ENCODE assay signal across 32 cellular contexts in the genomic region with DNA sequence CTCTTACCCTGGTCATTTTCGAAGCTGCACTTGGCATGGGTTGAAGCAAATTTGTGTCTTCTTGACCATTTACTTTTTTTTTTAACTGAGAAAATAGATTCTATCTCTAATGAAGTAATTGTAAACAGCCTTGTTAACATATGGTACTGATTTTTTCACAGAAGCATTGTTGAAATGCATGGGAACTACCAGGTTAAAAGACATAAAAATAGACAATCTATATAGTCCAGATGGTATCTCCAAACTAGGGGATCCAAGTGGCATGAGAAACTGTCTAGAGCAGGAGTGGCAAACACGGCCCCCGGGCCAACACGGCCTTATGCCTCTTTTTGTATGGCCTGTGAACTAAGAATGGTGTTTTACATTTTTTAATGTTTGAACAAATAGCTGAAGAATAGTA. TPM values are rescaled to one million over a fixed set of nuclear protein-coding genes. Genes with fewer than 3 reads are reported as not detected.
"Had no signal": no experiment of that assay in that cellular context is flagged by ENCODE, and none has a peak within 500 bp of the region (broad histone marks: within the 10 kb centered on the region; RNA-seq: fewer than 3 reads in every experiment).

No MANE protein-coding gene starts in this region.

- H3K9me3 Mint-ChIP-seq: activated CD4-positive, alpha-beta memory T cell treated with anti-CD3 and anti-CD28 coated beads for 36 hours; activated CD4-positive, alpha-beta T cell treated with anti-CD3 and anti-CD28 coated beads, Interleukin-2, amount 10 ng/mL, durations not matched to agents 24 days and 14 days; activated naive CD4-positive, alpha-beta T cell treated with anti-CD3 and anti-CD28 coated beads for 36 hours; activated naive CD4-positive, alpha-beta T cell treated with anti-CD3 and anti-CD28 coated beads, Interleukin-2, amount 50 U/mL, for 24 hours; activated naive CD8-positive, alpha-beta T cell treated with anti-CD3 and anti-CD28 coated beads for 36 hours; activated naive CD8-positive, alpha-beta T cell treated with anti-CD3 and anti-CD28 coated beads, Interleukin-2, amount 50 U/mL, for 24 hours; activated T-helper 1 cell treated with anti-CD3 and anti-CD28 coated beads, Interleukin-12 subunit alpha, Interleukin-12 subunit beta, Interleukin-2, Interleukin-4 antibody, amounts not matched to agents 30 ng/mL and 10 ng/mL and 1 ng/mL, durations not matched to agents 14 hours and 24 hours and 36 hours; activated T-helper 2 cell treated with anti-CD3 and anti-CD28 coated beads, Interferon-gamma antibody, Interleukin-2, Interleukin-4, amounts not matched to agents 10 μg/mL and 5 μg/mL and 100 μg/mL, durations not matched to agents 14 hours and 24 hours and 36 hours; brain had no signal

- H3K4me3 Mint-ChIP-seq: activated CD4-positive, alpha-beta memory T cell treated with anti-CD3 and anti-CD28 coated beads for 36 hours; activated CD4-positive, alpha-beta T cell treated with anti-CD3 and anti-CD28 coated beads for 36 hours; activated CD4-positive, alpha-beta T cell treated with anti-CD3 and anti-CD28 coated beads, Interleukin-2, amount 10 ng/mL, durations not matched to agents 24 days and 14 days; activated CD8-positive, alpha-beta memory T cell treated with anti-CD3 and anti-CD28 coated beads, Interleukin-2, amount 10 ng/mL, durations not matched to agents 7 days and 5 days; activated CD8-positive, alpha-beta T cell treated with anti-CD3 and anti-CD28 coated beads, Interleukin-2, amount 10 ng/mL, durations not matched to agents 7 days and 5 days; activated naive CD4-positive, alpha-beta T cell treated with anti-CD3 and anti-CD28 coated beads for 36 hours; activated naive CD4-positive, alpha-beta T cell treated with anti-CD3 and anti-CD28 coated beads, Interleukin-2, amount 50 U/mL, for 24 hours; activated naive CD8-positive, alpha-beta T cell treated with anti-CD3 and anti-CD28 coated beads for 36 hours; activated naive CD8-positive, alpha-beta T cell treated with anti-CD3 and anti-CD28 coated beads, Interleukin-2, amount 50 U/mL, for 24 hours; activated T-helper 1 cell treated with anti-CD3 and anti-CD28 coated beads, Interleukin-12 subunit alpha, Interleukin-12 subunit beta, Interleukin-2, Interleukin-4 antibody, amounts not matched to agents 30 ng/mL and 10 ng/mL and 1 ng/mL, durations not matched to agents 14 hours and 24 hours and 36 hours; brain had no signal

- H3K36me3 ChIP-seq: adrenal gland, ascending aorta, breast epithelium, gastrocnemius medialis, heart left ventricle had no signal

- H3K27ac Mint-ChIP-seq: activated CD4-positive, alpha-beta memory T cell treated with anti-CD3 and anti-CD28 coated beads for 36 hours; activated CD4-positive, alpha-beta T cell treated with anti-CD3 and anti-CD28 coated beads for 36 hours; activated CD4-positive, alpha-beta T cell treated with anti-CD3 and anti-CD28 coated beads, Interleukin-2, amount 10 ng/mL, durations not matched to agents 24 days and 14 days; activated CD8-positive, alpha-beta memory T cell treated with anti-CD3 and anti-CD28 coated beads, Interleukin-2, amount 10 ng/mL, durations not matched to agents 7 days and 5 days; activated CD8-positive, alpha-beta T cell treated with anti-CD3 and anti-CD28 coated beads, Interleukin-2, amount 10 ng/mL, durations not matched to agents 7 days and 5 days; activated naive CD4-positive, alpha-beta T cell treated with anti-CD3 and anti-CD28 coated beads for 36 hours; activated naive CD4-positive, alpha-beta T cell treated with anti-CD3 and anti-CD28 coated beads, Interleukin-2, amount 50 U/mL, for 24 hours; activated naive CD8-positive, alpha-beta T cell treated with anti-CD3 and anti-CD28 coated beads for 36 hours; activated naive CD8-positive, alpha-beta T cell treated with anti-CD3 and anti-CD28 coated beads, Interleukin-2, amount 50 U/mL, for 24 hours; activated T-helper 1 cell treated with anti-CD3 and anti-CD28 coated beads, Interleukin-12 subunit alpha, Interleukin-12 subunit beta, Interleukin-2, Interleukin-4 antibody, amounts not matched to agents 30 ng/mL and 10 ng/mL and 1 ng/mL, durations not matched to agents 14 hours and 24 hours and 36 hours; activated T-helper 2 cell treated with anti-CD3 and anti-CD28 coated beads, Interferon-gamma antibody, Interleukin-2, Interleukin-4, amounts not matched to agents 10 μg/mL and 5 μg/mL and 100 μg/mL, durations not matched to agents 14 hours and 24 hours and 36 hours had no signal

- H3K36me3 Mint-ChIP-seq: activated CD4-positive, alpha-beta memory T cell treated with anti-CD3 and anti-CD28 coated beads for 36 hours; activated CD8-positive, alpha-beta memory T cell treated with anti-CD3 and anti-CD28 coated beads, Interleukin-2, amount 10 ng/mL, durations not matched to agents 7 days and 5 days; activated naive CD4-positive, alpha-beta T cell treated with anti-CD3 and anti-CD28 coated beads, Interleukin-2, amount 50 U/mL, for 24 hours; activated naive CD8-positive, alpha-beta T cell treated with anti-CD3 and anti-CD28 coated beads for 36 hours; brain had no signal

- FAIRE-seq: colon had no signal

- H3K4me1 ChIP-seq: ascending aorta, breast epithelium, foreskin keratinocyte, gastrocnemius medialis, heart left ventricle had no signal

- H3K4me3 ChIP-seq: adrenal gland, ascending aorta, breast epithelium, gastrocnemius medialis, heart left ventricle had no signal

- H3K27ac ChIP-seq: ascending aorta, foreskin keratinocyte, gastrocnemius medialis, heart left ventricle had no signal

- ATAC-seq: activated CD4-positive, alpha-beta T cell treated with anti-CD3 and anti-CD28 coated beads for 36 hours; activated CD8-positive, alpha-beta memory T cell treated with anti-CD3 and anti-CD28 coated beads, Interleukin-2, amount 10 ng/mL, durations not matched to agents 7 days and 5 days; activated CD8-positive, alpha-beta T cell treated with anti-CD3 and anti-CD28 coated beads, Interleukin-2, amount 10 ng/mL, durations not matched to agents 7 days and 5 days; activated naive CD8-positive, alpha-beta T cell treated with anti-CD3 and anti-CD28 coated beads, Interleukin-2, amount 50 U/mL, for 24 hours; esophagus mucosa; foreskin keratinocyte; gastrocnemius medialis; heart left ventricle had no signal

- H3K4me1 Mint-ChIP-seq: activated CD4-positive, alpha-beta T cell treated with anti-CD3 and anti-CD28 coated beads for 36 hours; activated CD4-positive, alpha-beta T cell treated with anti-CD3 and anti-CD28 coated beads, Interleukin-2, amount 10 ng/mL, durations not matched to agents 24 days and 14 days; activated CD8-positive, alpha-beta memory T cell treated with anti-CD3 and anti-CD28 coated beads, Interleukin-2, amount 10 ng/mL, durations not matched to agents 7 days and 5 days; activated naive CD4-positive, alpha-beta T cell treated with anti-CD3 and anti-CD28 coated beads, Interleukin-2, amount 50 U/mL, for 24 hours; activated naive CD8-positive, alpha-beta T cell treated with anti-CD3 and anti-CD28 coated beads for 36 hours; activated naive CD8-positive, alpha-beta T cell treated with anti-CD3 and anti-CD28 coated beads, Interleukin-2, amount 50 U/mL, for 24 hours had no signal

- H3K27me3 ChIP-seq: adrenal gland, ascending aorta, breast epithelium, gastrocnemius medialis had no signal

- DNase-seq: activated CD4-positive, alpha-beta memory T cell treated with anti-CD3 and anti-CD28 coated beads for 36 hours; activated CD4-positive, alpha-beta T cell treated with anti-CD3 and anti-CD28 coated beads for 36 hours; activated CD4-positive, alpha-beta T cell treated with anti-CD3 and anti-CD28 coated beads, Interleukin-2, amount 10 ng/mL, durations not matched to agents 24 days and 14 days; activated CD4-positive, CD25-positive, alpha-beta regulatory T cell; activated CD4-positive, CD25-positive, alpha-beta regulatory T cell treated with anti-CD3 and anti-CD28 coated beads, Interleukin-2, amount 50 U/mL, for 72 hours; activated CD8-positive, alpha-beta memory T cell treated with anti-CD3 and anti-CD28 coated beads, Interleukin-2, amount 10 ng/mL, durations not matched to agents 7 days and 5 days; activated CD8-positive, alpha-beta memory T cell treated with anti-CD3 and anti-CD28 coated beads, Interleukin-2, amount 50 U/mL, for 4 hours; activated CD8-positive, alpha-beta T cell treated with anti-CD3 and anti-CD28 coated beads, Interleukin-2, amount 10 ng/mL, durations not matched to agents 7 days and 5 days; activated effector memory CD4-positive, alpha-beta T cell treated with anti-CD3 and anti-CD28 coated beads, Interleukin-2, amount 50 U/mL, for 16 hours; activated naive CD4-positive, alpha-beta T cell treated with anti-CD3 and anti-CD28 coated beads for 36 hours; activated naive CD8-positive, alpha-beta T cell treated with anti-CD3 and anti-CD28 coated beads for 36 hours; activated naive CD8-positive, alpha-beta T cell treated with anti-CD3 and anti-CD28 coated beads, Interleukin-2, amount 50 U/mL, for 24 hours; activated T-cell treated with anti-CD3 and anti-CD28 coated beads, Interleukin-2, amount 50 U/mL, for 1 hour; activated T-cell treated with anti-CD3 and anti-CD28 coated beads, Interleukin-2, amount 50 U/mL, for 48 hours; caudate nucleus; cortex of kidney; dermis blood vessel endothelial cell; effector CD8-positive, alpha-beta T cell; foreskin keratinocyte; gastrocnemius medialis; glutamatergic neuron; heart left ventricle; T-helper 2 cell had no signal

- H3K9me3 ChIP-seq: adrenal gland, ascending aorta, breast epithelium, gastrocnemius medialis, heart left ventricle had no signal

RNA-seq across cellular contexts. Expression of gene CACNA1D, which starts 41.9 kb away (rescaled TPM):
- total RNA-seq: activated naive CD4-positive, alpha-beta T cell treated with anti-CD3 and anti-CD28 coated beads for 36 hours; activated naive CD8-positive, alpha-beta T cell treated with anti-CD3 and anti-CD28 coated beads for 36 hours; dermis blood vessel endothelial cell had no signal
- polyA plus RNA-seq: foreskin keratinocyte had no signal
